In the genomic region with DNA sequence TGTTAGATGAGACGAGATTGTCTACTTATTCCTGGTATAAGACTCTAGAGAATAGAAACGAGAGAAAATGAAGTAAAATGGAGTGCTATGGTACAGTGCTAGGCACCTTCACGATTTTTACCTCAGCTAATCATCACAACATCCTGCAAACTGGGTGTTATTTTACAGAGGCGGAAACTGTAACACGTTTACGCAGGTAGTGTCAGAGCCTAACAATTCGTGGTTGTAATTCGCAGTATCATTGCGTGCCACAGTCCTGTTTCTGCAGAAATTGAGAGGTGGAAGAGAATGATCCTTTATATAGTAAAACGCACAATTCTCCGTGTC, we compare ENCODE assay signal across 8 cellular contexts. TPM values are rescaled to one million over a fixed set of nuclear protein-coding genes. Genes with fewer than 3 reads are reported as not detected.
DNase-seq lines count a peak whose midpoint lies in the region; ATAC-seq and TF ChIP-seq lines count a peak whose summit lies in the region.

No MANE protein-coding gene starts in this region.

- H3K4me1 ChIP-seq in mononuclear cell (ENCODE audit: insufficient read depth, low read length): peaks cover 14% of the 10 kb centered on the region

- peak overlapping the region; percentile 2 for H3K27ac ChIP-seq in cingulate gyrus (ENCODE audit: low read depth, low read length)

- peaks cover 24% of the 10 kb centered on the region for H3K4me1 Mint-ChIP-seq in activated T-cell treated with anti-CD3 and anti-CD28 coated beads, Interleukin-2, amount 50 U/mL, for 4 hours (ENCODE audit: low read depth)

- H3K4me3 Mint-ChIP-seq in activated T-cell treated with anti-CD3 and anti-CD28 coated beads, Interleukin-2, amount 50 U/mL, for 4 hours: peak overlapping the region; percentile 96

- H3K36me3 Mint-ChIP-seq in activated T-cell treated with anti-CD3 and anti-CD28 coated beads, Interleukin-2, amount 50 U/mL, for 4 hours (ENCODE audit: insufficient read depth): peaks cover 2% of the 10 kb centered on the region

- no peaks in the 10 kb centered on the region for H3K9me3 Mint-ChIP-seq in activated T-cell treated with anti-CD3 and anti-CD28 coated beads, Interleukin-2, amount 50 U/mL, for 4 hours

- H3K27me3 ChIP-seq in mononuclear cell (ENCODE audit: insufficient read depth, low read length): no peaks in the 10 kb centered on the region

- intact Hi-C loops in posterior cingulate gyrus (cut with DNase I): loop anchor here (5.0 to 10.0 kb wide), 2 partner anchors 279 to 431 kb away; a partner anchor contains a TSS

- peak; percentile 75 to 83 for ATAC-seq in activated T-cell treated with anti-CD3 and anti-CD28 coated beads, Interleukin-2, amount 50 U/mL, for 4 hours
- peak; percentile 64 for ATAC-seq in HG02852 (IDR thresholded peaks at IDR 0.05; ENCODE audit: unreplicated experiment)

- no peak for DNase-seq in activated T-cell treated with anti-CD3 and anti-CD28 coated beads, Interleukin-2, amount 50 U/mL, for 4 hours
- DNase-seq in activated T-cell treated with anti-CD3 and anti-CD28 coated beads for 4 hours: no peak
- DNase-seq in NCI-H510A (lab: John Stamatoyannopoulos, UW): peak; percentile 19
- no peak for DNase-seq in posterior cingulate gyrus
- DNase-seq in GM13976 (ENCODE audit: low spot score): no peak

- H3K4me3 ChIP-seq in mononuclear cell (ENCODE audit: low read length): peak overlapping the region; percentile 84

- no peak for TF ChIP-seq CTCF in GM13976 (IDR thresholded peaks at IDR 0.05; ENCODE audit: borderline replicate concordance, control extremely low read depth, extremely low read depth, insufficient read depth, missing control alignments)

- no peaks in the 10 kb centered on the region for H3K9me3 ChIP-seq in mononuclear cell (ENCODE audit: low read depth, low read length)

- in situ Hi-C loops in GM13976 (cut with MboI; ENCODE audit: low sequenced_read_pairs, unreplicated experiment): no loop called here

- no peaks in the 10 kb centered on the region for H3K27me3 Mint-ChIP-seq in activated T-cell treated with anti-CD3 and anti-CD28 coated beads, Interleukin-2, amount 50 U/mL, for 4 hours (ENCODE audit: low read depth)

RNA-seq across cellular contexts. Expression of a gene that starts 0.4 kb away (rescaled TPM):
- 1 to 10 TPM; 3.0 to 4.6 (median 3.9) TPM for total RNA-seq in activated T-cell treated with anti-CD3 and anti-CD28 coated beads, Interleukin-2, amount 50 U/mL, for 4 hours
- 10.5 TPM for total RNA-seq in mononuclear cell
